In genomic region chr12:84551373-84551772, GRCh38 we compare ENCODE assay signal across 24 cellular contexts.
DNase-seq lines count a peak whose midpoint lies in the region; ATAC-seq, FAIRE-seq and TF ChIP-seq lines count a peak whose summit lies in the region.
"Had no signal": no experiment of that assay in that cellular context is flagged by ENCODE, and none has a peak within 500 bp of the region (broad histone marks: within the 10 kb centered on the region; RNA-seq: fewer than 3 reads in every experiment).

No MANE protein-coding gene starts in this region.

- H2BK12ac ChIP-seq in H1 (ENCODE audit: low read depth, low read length) (no peak overlapping the region), neuronal stem cell (ENCODE audit: low read length) (no peak overlapping the region)

- H4K91ac ChIP-seq in H1 (replicated peaks; ENCODE audit: insufficient read length, low read length) (no peak overlapping the region), neuronal stem cell (ENCODE audit: low read depth, low read length, poor library complexity) (no peak overlapping the region)

- H3K36me3 ChIP-seq in BE2C (no peaks in the 10 kb centered on the region), H1 (ENCODE audit: control insufficient read depth in 2 of 4, insufficient read depth in 4 of 4, low read length in 3 of 4) (no peaks in the 10 kb centered on the region), neuronal stem cell (replicated peaks in 1 of 2; ENCODE audit: control insufficient read depth in 2 of 2, insufficient read depth in 2 of 2, low read length in 2 of 2) (no peaks in the 10 kb centered on the region), suprapubic skin (no peaks in the 10 kb centered on the region)

- FAIRE-seq in H1 (lab: Jason Lieb, UNC): no peak
- FAIRE-seq: A204.1, HepG2 had no signal

- H4K20me1 ChIP-seq in H1 (replicated peaks in 1 of 2; ENCODE audit: control insufficient read depth in 1 of 2, insufficient read depth in 2 of 2, low read length in 2 of 2): no peaks in the 10 kb centered on the region

- H2BK15ac ChIP-seq in H1 (ENCODE audit: low read length) (no peak overlapping the region), neuronal stem cell (ENCODE audit: low read length) (no peak overlapping the region)

- TF ChIP-seq CTCF in BE2C (IDR thresholded peaks at IDR 0.05; ENCODE audit: low read depth, low read length) (peak; percentile 33; the same call in 1 of the 2 replicates), H1 (IDR thresholded peaks at IDR 0.05; ENCODE audit: control extremely low read depth in 1 of 3, insufficient read depth in 1 of 3, low read depth in 1 of 3, low read length in 3 of 3) (no peak), suprapubic skin (IDR thresholded peaks at IDR 0.05) (no peak)

- H3K9me3 Mint-ChIP-seq in activated T-helper 17 cell treated with anti-CD3 and anti-CD28 coated beads, Interleukin-2, amount 50 U/mL, for 72 hours: peaks cover 5% of the 10 kb centered on the region

- ATAC-seq in activated T-helper 17 cell treated with anti-CD3 and anti-CD28 coated beads, Interleukin-2, amount 50 U/mL, for 72 hours (replicated peaks): no peak
- no peak for ATAC-seq in GM21529 (IDR thresholded peaks at IDR 0.05; ENCODE audit: unreplicated experiment)
- ATAC-seq: HCT116, HepG2, Panc1 had no signal

- H3K9ac ChIP-seq in H1 (replicated peaks in 1 of 4; ENCODE audit: extremely low read depth in 1 of 4, low read depth in 3 of 4, low read length in 3 of 4) (no peak overlapping the region), neuronal stem cell (ENCODE audit: low read depth, low read length, poor library complexity) (no peak overlapping the region)

- no peak overlapping the region for H3K27ac Mint-ChIP-seq in activated T-helper 17 cell treated with anti-CD3 and anti-CD28 coated beads, Interleukin-2, amount 50 U/mL, for 72 hours
- H3K27ac Mint-ChIP-seq: CD4-positive, alpha-beta memory T cell had no signal

- H3K18ac ChIP-seq in H1 (ENCODE audit: extremely low read depth, low read length) (no peak overlapping the region), neuronal stem cell (ENCODE audit: low read length) (no peak overlapping the region)

- H3K27me3 ChIP-seq in BE2C: no peaks in the 10 kb centered on the region
- H3K27me3 ChIP-seq in H1 (replicated peaks in 1 of 4; ENCODE audit: control insufficient read depth in 3 of 4, extremely low read depth in 1 of 4, insufficient read depth in 3 of 4, low read length in 3 of 4): no peaks in the 10 kb centered on the region
- H3K27me3 ChIP-seq in neuronal stem cell (ENCODE audit: control insufficient read depth in 3 of 3, insufficient read depth in 3 of 3, low read depth in 1 of 3, low read length in 3 of 3): no peaks in the 10 kb centered on the region
- H3K27me3 ChIP-seq in suprapubic skin: no peaks in the 10 kb centered on the region

- H3K4me3 ChIP-seq in BE2C (ENCODE audit: low read depth, low read length): peak overlapping the region; percentile 4; the same call in 1 of the 2 replicates
- no peak overlapping the region for H3K4me3 ChIP-seq in H1 (ENCODE audit: extremely low read depth in 1 of 4, insufficient read depth in 2 of 4, low read depth in 3 of 4, low read length in 4 of 4)
- H3K4me3 ChIP-seq in neuronal stem cell (ENCODE audit: low read length in 2 of 2): no peak overlapping the region
- no peak overlapping the region for H3K4me3 ChIP-seq in suprapubic skin

- H3K23me2 ChIP-seq in H1 (ENCODE audit: low read depth, low read length): no peaks in the 10 kb centered on the region; the same call in 1 of the 2 replicates

- H3K79me2 ChIP-seq in H1 (ENCODE audit: control insufficient read depth in 1 of 2, insufficient read depth in 2 of 2, low read length in 2 of 2): no peaks in the 10 kb centered on the region

- no peak for TF ChIP-seq EP300 in H1 (IDR thresholded peaks at IDR 0.05; ENCODE audit: borderline replicate concordance in 1 of 2, low read depth in 2 of 2, low read length in 2 of 2)
- TF ChIP-seq EP300 in suprapubic skin (IDR thresholded peaks at IDR 0.05): no peak

- H2BK120ac ChIP-seq in H1 (replicated peaks; ENCODE audit: low read depth, low read length) (no peak overlapping the region), neuronal stem cell (ENCODE audit: low read depth, low read length) (no peak overlapping the region)

- H2BK20ac ChIP-seq in H1 (ENCODE audit: low read length): no peak overlapping the region

- H3K56ac ChIP-seq in H1 (replicated peaks; ENCODE audit: insufficient read length, low read depth, low read length): no peak overlapping the region

- H3K79me1 ChIP-seq in H1 (ENCODE audit: low read depth, low read length) (no peaks in the 10 kb centered on the region), neuronal stem cell (ENCODE audit: low read depth, low read length) (no peaks in the 10 kb centered on the region)

- no peak for TF ChIP-seq RAD21 in H1 (IDR thresholded peaks at IDR 0.05 in 1 of 2, conservative IDR thresholded peaks at IDR 0.05 in 1 of 2; ENCODE audit: low read depth in 2 of 2, low read length in 2 of 2)

- H3K4me2 ChIP-seq in H1 (ENCODE audit: insufficient read depth in 1 of 2, low read depth in 2 of 2, low read length in 2 of 2): no peak overlapping the region
- H3K4me2 ChIP-seq in neuronal stem cell (ENCODE audit: insufficient read depth, low read length, poor library complexity, severe bottlenecking): no peak overlapping the region

- no peak overlapping the region for H2BK5ac ChIP-seq in H1 (ENCODE audit: low read depth, low read length)
- H2BK5ac ChIP-seq in neuronal stem cell (ENCODE audit: low read length): no peak overlapping the region

- H3K4me1 Mint-ChIP-seq in activated T-helper 17 cell treated with anti-CD3 and anti-CD28 coated beads, Interleukin-2, amount 50 U/mL, for 72 hours: no peaks in the 10 kb centered on the region
- H3K4me1 Mint-ChIP-seq: CD4-positive, alpha-beta memory T cell had no signal

- H3K14ac ChIP-seq in H1 (ENCODE audit: insufficient read length) (no peak overlapping the region), neuronal stem cell (ENCODE audit: low read length) (no peak overlapping the region)

- H3K27me3 Mint-ChIP-seq in activated T-helper 17 cell treated with anti-CD3 and anti-CD28 coated beads, Interleukin-2, amount 50 U/mL, for 72 hours: no peaks in the 10 kb centered on the region
- H3K27me3 Mint-ChIP-seq: CD4-positive, alpha-beta memory T cell had no signal

- H4K5ac ChIP-seq in H1 (ENCODE audit: insufficient read length, low read depth, low read length): no peak overlapping the region

- TF ChIP-seq POLR2A in H1 (IDR thresholded peaks at IDR 0.05; ENCODE audit: control extremely low read depth in 1 of 2, low read depth in 2 of 2, low read length in 2 of 2): no peak
- TF ChIP-seq POLR2A in suprapubic skin (IDR thresholded peaks at IDR 0.05): no peak

- H4K8ac ChIP-seq in H1 (ENCODE audit: extremely low read depth, insufficient read depth, low read length): no peak overlapping the region
- no peak overlapping the region for H4K8ac ChIP-seq in neuronal stem cell (ENCODE audit: low read depth, low read length)

- DNase-seq in BE2C: peak; percentile 14
- DNase-seq in NCI-H69 (lab: John Stamatoyannopoulos, UW): peak; percentile 75
- no peak for DNase-seq in H1 (ENCODE audit: low read depth in 1 of 2, low spot score in 2 of 2)
- no peak for DNase-seq in neuronal stem cell (ENCODE audit: low spot score)
- DNase-seq in suprapubic skin (ENCODE audit: low spot score in 2 of 2): no peak
- DNase-seq: AML-193; C1 segment of cervical spinal cord; CD4-positive, alpha-beta memory T cell; COR-L47; Karpas-422; NCI-H1092; NCI-H1417 treated with DMSO at 0.1 percent for 48 hours; NCI-H1694 treated with DMSO at 0.1 percent for 48 hours; NCI-H2081; NCI-H2171 treated with DMSO at 0.1 percent for 48 hours; NCI-H524; SHP77 had no signal

- H2AK5ac ChIP-seq in H1 (ENCODE audit: low read depth, low read length): no peak overlapping the region
- no peak overlapping the region for H2AK5ac ChIP-seq in neuronal stem cell (ENCODE audit: low read depth, low read length)

- POLR2A ChIA-PET in H1 (lab: Charles Lee; ENCODE audit: partially characterized antibody): no interaction called here

- no peak overlapping the region for H3K4me3 Mint-ChIP-seq in activated T-helper 17 cell treated with anti-CD3 and anti-CD28 coated beads, Interleukin-2, amount 50 U/mL, for 72 hours
- H3K4me3 Mint-ChIP-seq: CD4-positive, alpha-beta memory T cell had no signal

- no peak overlapping the region for H3K27ac ChIP-seq in H1 (ENCODE audit: low read depth, low read length)
- no peak overlapping the region for H3K27ac ChIP-seq in neuronal stem cell (replicated peaks; ENCODE audit: low read length)
- no peak overlapping the region for H3K27ac ChIP-seq in suprapubic skin
- H3K27ac ChIP-seq: RWPE1 had no signal

- CTCF ChIA-PET in H1 (lab: Charles Lee; ENCODE audit: partially characterized antibody): no interaction called here

- H3K36me3 Mint-ChIP-seq in activated T-helper 17 cell treated with anti-CD3 and anti-CD28 coated beads, Interleukin-2, amount 50 U/mL, for 72 hours (ENCODE audit: low read depth): no peaks in the 10 kb centered on the region
- H3K36me3 Mint-ChIP-seq: CD4-positive, alpha-beta memory T cell had no signal

- H3K9me3 ChIP-seq in BE2C (no peaks in the 10 kb centered on the region), H1 (ENCODE audit: insufficient read depth in 2 of 2, low read depth in 1 of 2, low read length in 1 of 2) (no peaks in the 10 kb centered on the region), neuronal stem cell (replicated peaks in 1 of 2; ENCODE audit: control insufficient read depth in 2 of 2, insufficient read depth in 1 of 2, low read depth in 1 of 2, low read length in 2 of 2) (no peaks in the 10 kb centered on the region), suprapubic skin (no peaks in the 10 kb centered on the region)

- H3K4ac ChIP-seq in H1 (replicated peaks; ENCODE audit: insufficient read length, low read depth, low read length) (no peak overlapping the region), neuronal stem cell (ENCODE audit: low read length) (no peak overlapping the region)

- WGBS in H1 (ENCODE audit: extremely low coverage in 1 of 2, insufficient coverage in 1 of 2, insufficient read length in 1 of 2, insufficient replicate concordance in 2 of 2, low coverage in 1 of 2, low lambda C conversion rate in 2 of 2, missing lambda C conversion rate in 1 of 2), 2 experiments: 89% methylated on average over 1 of the region's 1 CpG; no CpG with 5 or more reads in 1 of the 2 experiments
- WGBS in neuronal stem cell (ENCODE audit: extremely low coverage in 2 of 2, insufficient read length in 2 of 2, insufficient replicate concordance in 1 of 2), 2 donors: no CpG with 5 or more reads among the region's 1 CpG
- 67% methylated on average over 1 of the region's 1 CpG for WGBS in suprapubic skin

- H2AFZ ChIP-seq in H1 (ENCODE audit: low read length): peak overlapping the region; percentile 41; the same call in 1 of the 2 replicates
- peak overlapping the region; percentile 63 for H2AFZ ChIP-seq in neuronal stem cell (ENCODE audit: low read length)

- H3K23ac ChIP-seq in H1 (ENCODE audit: insufficient read length) (no peak overlapping the region), neuronal stem cell (ENCODE audit: low read depth, low read length, poor library complexity) (no peak overlapping the region)

- H3K4me1 ChIP-seq in BE2C (peaks cover 21% of the 10 kb centered on the region), H1 (replicated peaks in 1 of 4; ENCODE audit: control insufficient read depth in 3 of 4, insufficient read depth in 4 of 4, low read length in 3 of 4) (no peaks in the 10 kb centered on the region), neuronal stem cell (ENCODE audit: control insufficient read depth in 2 of 2, insufficient read depth in 1 of 2, low read depth in 1 of 2, low read length in 2 of 2) (no peaks in the 10 kb centered on the region), suprapubic skin (no peaks in the 10 kb centered on the region)

Comparison
In these comparisons a context has a peak if more than half of its experiments do, and no peak if none do; other contexts are left out.
1. DNase-seq: peak in BE2C (single experiment) and NCI-H69 (single experiment); none in H1 (0 of 2), neuronal stem cell (single experiment) and suprapubic skin (0 of 2).